In genomic region chr15:28737521-28738199, GRCh38 we compare ENCODE assay signal across 7 cellular contexts. TPM values are rescaled to one million over a fixed set of nuclear protein-coding genes. Genes with fewer than 3 reads are reported as not detected.
DNase-seq lines count a peak whose midpoint lies in the region; ATAC-seq and TF ChIP-seq lines count a peak whose summit lies in the region.
"Not testable (repeated sequence)": the region's sequence is repeated elsewhere in the genome, so short reads cannot be mapped to it uniquely, and the experiment has no call there.

No MANE protein-coding gene starts in this region.

- H3K36me3 ChIP-seq in RWPE2 (ENCODE audit: low read depth); sigmoid colon: not testable (repeated sequence)

- H3K9me3 ChIP-seq in RWPE2 (ENCODE audit: severe bottlenecking); sigmoid colon: not testable (repeated sequence)

- TF ChIP-seq CTCF in RWPE2 (IDR thresholded peaks at IDR 0.05; ENCODE audit: poor library complexity, severe bottlenecking) = peak; percentile 13
- TF ChIP-seq CTCF in sigmoid colon (IDR thresholded peaks at IDR 0.05) = not testable (repeated sequence)

- H3K27me3 ChIP-seq in RWPE2 (ENCODE audit: insufficient read depth, poor library complexity, severe bottlenecking); sigmoid colon: not testable (repeated sequence)

- not testable (repeated sequence) for H3K27ac ChIP-seq in RWPE2 (ENCODE audit: poor library complexity, severe bottlenecking)
- H3K27ac ChIP-seq in epithelial cell of prostate (peak overlapping the region; percentile 46), sigmoid colon (peak overlapping the region; percentile 82 to 89 (median 85))

- peak overlapping the region; percentile 93 for H3K4me3 ChIP-seq in RWPE2 (ENCODE audit: severe bottlenecking)
- peak overlapping the region; percentile 34 to 64 (median 58) for H3K4me3 ChIP-seq in sigmoid colon

- TF ChIP-seq EP300 in sigmoid colon (IDR thresholded peaks at IDR 0.05) = not testable (repeated sequence)

- H3K4me1 ChIP-seq in RWPE2 (ENCODE audit: insufficient read depth, poor library complexity, severe bottlenecking); sigmoid colon: not testable (repeated sequence)

- not testable (repeated sequence) for TF ChIP-seq POLR2A in sigmoid colon (IDR thresholded peaks at IDR 0.05)

- 1 to 2% methylated on average over 92 to 94 of the region's 101 CpGs for WGBS in sigmoid colon, 2 donors

- ATAC-seq in GM18511 (IDR thresholded peaks at IDR 0.05; ENCODE audit: unreplicated experiment) (peak; percentile 70), HG02981 (IDR thresholded peaks at IDR 0.05; ENCODE audit: unreplicated experiment) (peak; percentile 68), RWPE2 (ENCODE audit: low read depth) (peak; percentile 86), left lobe of liver (peak; percentile 92)

- intact Hi-C loops in sigmoid colon (cut with DNase I) = not testable (repeated sequence)

- DNase-seq in RWPE2 (ENCODE audit: low spot score); epithelial cell of prostate (ENCODE audit: low read depth, low spot score); sigmoid colon: not testable (repeated sequence)
- DNase-seq in activated gamma-delta T cell (lab: John Stamatoyannopoulos, UW) (peak; percentile 25), left lobe of liver (ENCODE audit: low spot score) (peak; percentile 65)

RNA-seq across cellular contexts. Expression of gene GOLGA8M, which starts 25.4 kb away (rescaled TPM):
- total RNA-seq in left lobe of liver (6.8 TPM), sigmoid colon (under 1 TPM; 0.27 to 0.82 (median 0.63) TPM)
- polyA plus RNA-seq in sigmoid colon = under 1 TPM in 1 of 3 donors, not detected in 2; 0.16 TPM
